ENCODE assay signal across 22 cellular contexts in the genomic region with DNA sequence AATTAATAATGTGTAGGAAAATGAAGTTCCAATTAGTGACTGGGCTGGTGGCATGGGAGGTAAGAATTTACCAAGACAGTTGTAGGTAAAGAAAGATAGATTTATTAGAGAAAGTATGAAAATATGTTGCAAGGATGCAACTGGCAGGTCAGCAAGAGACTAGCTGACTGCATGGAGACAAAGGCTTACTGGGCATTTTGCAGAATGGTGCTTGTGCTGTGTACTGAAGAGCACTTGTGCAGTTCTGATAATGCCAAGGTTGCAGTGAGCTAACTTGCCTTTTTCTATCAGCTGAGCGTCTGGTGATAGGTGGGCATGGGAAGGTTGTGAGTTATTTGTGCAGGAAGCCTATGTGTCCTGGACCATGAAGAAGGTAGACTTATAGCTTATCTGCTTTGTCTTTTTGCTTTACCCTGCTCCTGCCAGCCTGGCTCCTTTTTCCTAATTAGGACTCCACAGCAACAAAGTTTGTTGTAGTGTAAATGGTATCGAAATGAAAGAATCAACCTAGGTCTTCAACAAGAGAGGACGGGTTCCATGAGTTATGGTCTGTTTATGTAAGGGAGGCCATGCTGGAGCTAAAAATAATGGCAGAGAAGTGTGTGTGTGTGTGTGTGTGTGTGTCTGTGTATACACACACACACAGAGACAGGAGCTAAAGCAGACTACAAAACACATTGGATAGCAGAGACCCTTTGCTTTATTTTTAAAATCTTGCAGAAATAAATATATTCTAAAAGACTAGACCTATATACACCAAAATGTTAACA. TPM values are rescaled to one million over a fixed set of nuclear protein-coding genes. Genes with fewer than 3 reads are reported as not detected.
A peak's percentile ranks its signal among the peaks of the same experiment; 100 is the strongest.
DNase-seq lines count a peak whose midpoint lies in the region; ATAC-seq and TF ChIP-seq lines count a peak whose summit lies in the region.
"Had no signal": no experiment of that assay in that cellular context is flagged by ENCODE, and none has a peak within 500 bp of the region (broad histone marks: within the 10 kb centered on the region; RNA-seq: fewer than 3 reads in every experiment).

No MANE protein-coding gene starts in this region.

- peaks cover 0 to 2% (median 0%) of the 10 kb centered on the region in 7 donors for H3K9me3 Mint-ChIP-seq in CD14-positive monocyte
- H3K9me3 Mint-ChIP-seq: activated naive CD8-positive, alpha-beta T cell treated with anti-CD3 and anti-CD28 coated beads, Interleukin-2, amount 50 U/mL, for 24 hours; CD8-positive, alpha-beta T cell; IgD-negative memory B cell; naive B cell; stimulated activated naive B cell treated with anti-CD40 and anti-IgM and Interleukin-4, amounts not matched to agents 10 μg/mL and 1 μg/mL and 100 μg/mL, for 72 hours had no signal

- no peak overlapping the region for H3K4me3 Mint-ChIP-seq in CD14-positive monocyte
- H3K4me3 Mint-ChIP-seq: activated naive CD8-positive, alpha-beta T cell treated with anti-CD3 and anti-CD28 coated beads, Interleukin-2, amount 50 U/mL, for 24 hours; CD8-positive, alpha-beta T cell; IgD-negative memory B cell; naive B cell; stimulated activated naive B cell treated with anti-CD40 and anti-IgM and Interleukin-4, amounts not matched to agents 10 μg/mL and 1 μg/mL and 100 μg/mL, for 72 hours had no signal

- intact Hi-C loops in CD14-positive monocyte (cut with micrococcal nuclease): no loop called here

- peaks cover 34% of the 10 kb centered on the region for H3K4me1 Mint-ChIP-seq in CD14-positive monocyte
- H3K4me1 Mint-ChIP-seq: activated naive CD8-positive, alpha-beta T cell treated with anti-CD3 and anti-CD28 coated beads, Interleukin-2, amount 50 U/mL, for 24 hours; IgD-negative memory B cell; naive B cell; stimulated activated naive B cell treated with anti-CD40 and anti-IgM and Interleukin-4, amounts not matched to agents 10 μg/mL and 1 μg/mL and 100 μg/mL, for 72 hours had no signal

- DNase-seq in CD14-positive monocyte (ENCODE audit: low spot score) (no peak), HT1080 (ENCODE audit: low read depth) (peak; percentile 17), brain microvascular endothelial cell (no peak), NCI-H2081 (lab: John Stamatoyannopoulos, UW) (no peak), NCI-H446 (lab: John Stamatoyannopoulos, UW) (no peak)
- DNase-seq: activated CD8-positive, alpha-beta memory T cell treated with anti-CD3 and anti-CD28 coated beads, Interleukin-2, amount 50 U/mL, for 48 hours; activated effector memory CD4-positive, alpha-beta T cell treated with Interleukin-2 at 50 U/mL for 16 hours; activated naive CD8-positive, alpha-beta T cell treated with anti-CD3 and anti-CD28 coated beads, Interleukin-2, amount 50 U/mL, for 24 hours; CD8-positive, alpha-beta T cell; DND-41; naive B cell; NCI-H1436; NCI-H2171 treated with DMSO at 0.1 percent for 48 hours; NCI-H69; stimulated activated naive B cell treated with anti-CD40 and anti-IgM and Interleukin-4, amounts not matched to agents 10 μg/mL and 1 μg/mL and 100 μg/mL, for 72 hours; T-helper 2 cell; transverse colon had no signal

- no peak overlapping the region for H3K4me3 ChIP-seq in brain microvascular endothelial cell (ENCODE audit: low read depth, low read length)
- H3K4me3 ChIP-seq in neutrophil (ENCODE audit: low read depth in 1 of 2, low read length in 1 of 2): no peak overlapping the region
- H3K4me3 ChIP-seq: transverse colon had no signal

- H3K27me3 ChIP-seq in brain microvascular endothelial cell (replicated peaks) (no peaks in the 10 kb centered on the region), neutrophil (no peaks in the 10 kb centered on the region)
- H3K27me3 ChIP-seq: transverse colon had no signal

- no peaks in the 10 kb centered on the region for H3K9me3 ChIP-seq in neutrophil
- H3K9me3 ChIP-seq: transverse colon had no signal

- H3K36me3 ChIP-seq in brain microvascular endothelial cell (replicated peaks) (no peaks in the 10 kb centered on the region), neutrophil (peaks cover 100% of the 10 kb centered on the region)
- H3K36me3 ChIP-seq: transverse colon had no signal

- TF ChIP-seq CTCF in CD14-positive monocyte (IDR thresholded peaks at IDR 0.05) (no peak), brain microvascular endothelial cell (IDR thresholded peaks at IDR 0.05; ENCODE audit: low read depth, low read length, missing control alignments) (no peak), neutrophil (IDR thresholded peaks at IDR 0.05) (no peak)

- H3K27ac Mint-ChIP-seq in CD14-positive monocyte: peak overlapping the region; percentile 14 to 85 (median 64)
- H3K27ac Mint-ChIP-seq: activated naive CD8-positive, alpha-beta T cell treated with anti-CD3 and anti-CD28 coated beads, Interleukin-2, amount 50 U/mL, for 24 hours; CD8-positive, alpha-beta T cell; IgD-negative memory B cell; naive B cell; stimulated activated naive B cell treated with anti-CD40 and anti-IgM and Interleukin-4, amounts not matched to agents 10 μg/mL and 1 μg/mL and 100 μg/mL, for 72 hours had no signal

- H3K36me3 Mint-ChIP-seq in CD14-positive monocyte: peaks cover 76 to 98% of the 10 kb centered on the region in 2 donors
- H3K36me3 Mint-ChIP-seq: CD8-positive, alpha-beta T cell; IgD-negative memory B cell; naive B cell; stimulated activated naive B cell treated with anti-CD40 and anti-IgM and Interleukin-4, amounts not matched to agents 10 μg/mL and 1 μg/mL and 100 μg/mL, for 72 hours had no signal

- H3K27ac ChIP-seq in brain microvascular endothelial cell (peak overlapping the region; percentile 50), neutrophil (peak overlapping the region; percentile 66)

- ATAC-seq in GM21367 (IDR thresholded peaks at IDR 0.05; ENCODE audit: unreplicated experiment) (no peak), HG02885 (IDR thresholded peaks at IDR 0.05; ENCODE audit: poor library complexity, unreplicated experiment) (no peak)
- ATAC-seq: activated naive CD8-positive, alpha-beta T cell treated with anti-CD3 and anti-CD28 coated beads, Interleukin-2, amount 50 U/mL, for 24 hours; CD8-positive, alpha-beta T cell; sciatic nerve; stimulated activated naive B cell treated with anti-CD40 and anti-IgM and Interleukin-4, amounts not matched to agents 10 μg/mL and 1 μg/mL and 100 μg/mL, for 72 hours had no signal

- peaks cover 27 to 29% of the 10 kb centered on the region in 2 experiments for H3K4me1 ChIP-seq in neutrophil (ENCODE audit: control insufficient read depth in 1 of 2, insufficient read depth in 1 of 2, low read depth in 1 of 2, low read length in 1 of 2)

- in situ Hi-C loops in brain microvascular endothelial cell (cut with HindIII; ENCODE audit: low pct_ligation_motif_present, low sequenced_read_pairs): no loop called here

- peaks cover 0 to 2% (median 0%) of the 10 kb centered on the region in 3 donors for H3K27me3 Mint-ChIP-seq in CD14-positive monocyte (ENCODE audit: low read depth in 3 of 3)
- H3K27me3 Mint-ChIP-seq: activated naive CD8-positive, alpha-beta T cell treated with anti-CD3 and anti-CD28 coated beads, Interleukin-2, amount 50 U/mL, for 24 hours; naive B cell; stimulated activated naive B cell treated with anti-CD40 and anti-IgM and Interleukin-4, amounts not matched to agents 10 μg/mL and 1 μg/mL and 100 μg/mL, for 72 hours had no signal

RNA-seq across cellular contexts. Expression of a gene that starts 15.0 kb away (rescaled TPM):
- polyA plus RNA-seq in CD14-positive monocyte: 100 to 1,000 TPM; 266 to 297 TPM
- total RNA-seq in HT1080 (2014; rRNA removed; shearing (Covaris generic)): 0.13 and 0.43 TPM in 2 replicates
- 0.33 and 0.49 TPM in 2 replicates for polyA plus RNA-seq in HT1080 (2015; cell fraction: cytosol; rRNA removed)
- polyA plus RNA-seq in HT1080 (2015; cell fraction: nucleus; rRNA removed): 0.17 TPM in 1 of 2 replicates, not detected in the other

RNA-seq across cellular contexts. Expression of a gene that starts 36.2 kb away (rescaled TPM):
- polyA plus RNA-seq in CD14-positive monocyte: 100 to 1,000 TPM; 151 to 169 TPM
- total RNA-seq in HT1080 (2014; rRNA removed; shearing (Covaris generic)): 55.8 and 88.4 TPM in 2 replicates
- 77.5 and 86.4 TPM in 2 replicates for polyA plus RNA-seq in HT1080 (2015; cell fraction: cytosol; rRNA removed)
- 33.3 and 48.6 TPM in 2 replicates for polyA plus RNA-seq in HT1080 (2015; cell fraction: nucleus; rRNA removed)
